12 cellular contexts compared by ENCODE assay signal in the genomic region with DNA sequence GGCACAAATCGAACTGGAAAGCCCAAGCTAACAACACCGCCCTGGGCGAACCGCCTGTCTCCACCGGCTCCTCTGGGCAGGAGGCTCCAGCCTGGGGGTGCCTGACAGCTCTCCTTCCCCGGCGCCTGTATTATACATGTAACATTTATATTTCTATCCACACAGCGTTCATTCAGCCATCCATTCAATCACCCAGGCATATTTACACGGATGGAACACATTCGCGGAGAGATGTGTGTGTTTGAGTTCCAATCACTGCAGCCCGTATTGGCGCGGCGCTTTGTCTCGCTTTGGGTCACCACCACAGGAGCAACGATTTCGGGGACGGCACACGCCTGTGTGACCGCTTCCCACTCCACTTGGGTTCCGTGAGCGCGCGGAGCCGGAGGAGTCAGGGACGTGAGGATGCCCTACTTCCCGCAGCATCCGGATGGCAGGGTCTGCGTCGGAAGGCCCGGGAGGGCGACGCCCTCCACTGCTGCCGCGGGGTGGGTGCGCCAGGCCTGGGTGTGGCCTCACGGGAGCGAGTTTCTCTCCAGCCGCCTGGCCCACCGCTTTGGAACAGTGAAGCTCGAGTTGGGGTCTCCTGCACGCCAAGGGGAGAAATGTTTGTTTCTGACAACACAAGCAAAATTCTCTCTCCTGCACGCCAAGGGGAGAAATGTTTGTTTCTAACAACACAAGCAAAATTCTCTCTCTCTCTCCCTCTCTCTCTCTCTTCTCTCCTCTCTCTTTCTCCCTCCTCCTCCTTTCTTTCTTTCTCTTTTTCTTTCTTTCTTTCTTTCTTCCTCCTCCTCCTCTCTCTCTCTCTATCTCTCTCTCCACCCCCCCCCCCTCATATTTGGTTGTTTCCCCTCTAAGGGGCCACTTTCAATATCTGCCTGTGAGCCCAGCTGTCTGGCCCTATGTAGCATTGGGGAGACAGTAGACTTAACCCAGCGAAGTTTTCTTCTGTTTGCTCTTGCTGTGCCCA. TPM values are rescaled to one million over a fixed set of nuclear protein-coding genes. Genes with fewer than 3 reads are reported as not detected.
DNase-seq lines count a peak whose midpoint lies in the region; ATAC-seq, FAIRE-seq and TF ChIP-seq lines count a peak whose summit lies in the region.
"Had no signal": no experiment of that assay in that cellular context is flagged by ENCODE, and none has a peak within 500 bp of the region (broad histone marks: within the 10 kb centered on the region; RNA-seq: fewer than 3 reads in every experiment).

No MANE protein-coding gene starts in this region.

- no peak overlapping the region for H4K8ac ChIP-seq in H1 (ENCODE audit: extremely low read depth, insufficient read depth, low read length)

- 0 out of 2 replicates have a peak overlapping the region, but pooled peaks have one; percentile 13 for H3K18ac ChIP-seq in H1 (ENCODE audit: extremely low read depth, low read length)

- TF ChIP-seq POLR2A in H1 (IDR thresholded peaks at IDR 0.05; ENCODE audit: control extremely low read depth in 1 of 2, low read depth in 2 of 2, low read length in 2 of 2) (no peak), vagina (IDR thresholded peaks at IDR 0.05) (no peak)

- H3K79me1 ChIP-seq in H1 (ENCODE audit: low read depth, low read length): no peaks in the 10 kb centered on the region

- TF ChIP-seq CTCF in H1 (IDR thresholded peaks at IDR 0.05; ENCODE audit: control extremely low read depth in 1 of 3, insufficient read depth in 1 of 3, low read depth in 1 of 3, low read length in 3 of 3): no peak
- no peak for TF ChIP-seq CTCF in osteoblast (IDR thresholded peaks at IDR 0.05; ENCODE audit: extremely low read depth, low read depth, low read length)
- TF ChIP-seq CTCF in vagina (IDR thresholded peaks at IDR 0.05): no peak

- H3K27ac ChIP-seq in H1 (ENCODE audit: low read depth, low read length) (no peak overlapping the region), osteoblast (ENCODE audit: low read depth, low read length) (no peak overlapping the region), vagina (no peak overlapping the region)
- H3K27ac ChIP-seq: GM23248 had no signal

- no peak overlapping the region for H2BK20ac ChIP-seq in H1 (ENCODE audit: low read length)

- H3K4ac ChIP-seq in H1 (replicated peaks; ENCODE audit: insufficient read length, low read depth, low read length): no peak overlapping the region

- peak; percentile 18 for DNase-seq in ELF-1 (ENCODE audit: low read depth, low spot score)
- DNase-seq in NCI-H748 treated with DMSO at 0.1 percent for 48 hours (lab: John Stamatoyannopoulos, UW): peak; percentile 44
- DNase-seq in H1 (ENCODE audit: low read depth in 1 of 2, low spot score in 2 of 2): peak in 1 of 2 experiments; percentile 58
- DNase-seq in osteoblast (ENCODE audit: insufficient read length, low spot score, missing footprints): peak; percentile 69
- DNase-seq in vagina (ENCODE audit: extremely low spot score in 2 of 2): no peak
- no peak for DNase-seq in SIG-M5 (lab: John Stamatoyannopoulos, UW)
- DNase-seq: NCI-H774; stimulated activated CD4-positive, alpha-beta T cell treated with anti-CD3 and anti-CD28 coated beads, Interleukin-12 subunit alpha, Interleukin-12 subunit beta, amount 100 ng/mL, for 4 hours had no signal

- no peak overlapping the region for H3K14ac ChIP-seq in H1 (ENCODE audit: insufficient read length)

- H3K9me3 ChIP-seq in H1 (ENCODE audit: insufficient read depth in 2 of 2, low read depth in 1 of 2, low read length in 1 of 2) (no peaks in the 10 kb centered on the region), osteoblast (ENCODE audit: low read depth, low read length) (no peaks in the 10 kb centered on the region), vagina (no peaks in the 10 kb centered on the region)

- no peak for TF ChIP-seq RAD21 in H1 (IDR thresholded peaks at IDR 0.05 in 1 of 2, conservative IDR thresholded peaks at IDR 0.05 in 1 of 2; ENCODE audit: low read depth in 2 of 2, low read length in 2 of 2)

- H2BK5ac ChIP-seq in H1 (ENCODE audit: low read depth, low read length): no peak overlapping the region

- POLR2A ChIA-PET in H1 (lab: Charles Lee; ENCODE audit: partially characterized antibody): no interaction called here

- 5% methylated on average over 45 of the region's 45 CpGs; no CpG with 5 or more reads in 1 of the 2 experiments for WGBS in H1 (ENCODE audit: extremely low coverage in 1 of 2, insufficient coverage in 1 of 2, insufficient read length in 1 of 2, insufficient replicate concordance in 2 of 2, low coverage in 1 of 2, low lambda C conversion rate in 2 of 2, missing lambda C conversion rate in 1 of 2), 2 experiments

- no peak overlapping the region for H3K23ac ChIP-seq in H1 (ENCODE audit: insufficient read length)

- H3K79me2 ChIP-seq in H1 (ENCODE audit: control insufficient read depth in 1 of 2, insufficient read depth in 2 of 2, low read length in 2 of 2): no peaks in the 10 kb centered on the region
- no peaks in the 10 kb centered on the region for H3K79me2 ChIP-seq in osteoblast (ENCODE audit: insufficient read depth, low read length)

- H2BK12ac ChIP-seq in H1 (ENCODE audit: low read depth, low read length): no peak overlapping the region

- H3K23me2 ChIP-seq in H1 (ENCODE audit: low read depth, low read length): peaks cover 26% of the 10 kb centered on the region

- CTCF ChIA-PET in H1 (lab: Charles Lee; ENCODE audit: partially characterized antibody): interaction anchor here (0.6 to 3.9 kb wide), 2 partner anchors 93 to 506 kb away, joined by 5 to 18 read pairs; no protein-coding TSS in a partner anchor

- no peak for TF ChIP-seq EP300 in H1 (IDR thresholded peaks at IDR 0.05; ENCODE audit: borderline replicate concordance in 1 of 2, low read depth in 2 of 2, low read length in 2 of 2)

- intact Hi-C loops in vagina (cut with DNase I): no loop called here

- FAIRE-seq in H1 (lab: Jason Lieb, UNC): no peak
- FAIRE-seq: urothelium cell line had no signal

- H4K91ac ChIP-seq in H1 (replicated peaks; ENCODE audit: insufficient read length, low read length): no peak overlapping the region

- H3K9ac ChIP-seq in H1 (replicated peaks in 1 of 4; ENCODE audit: extremely low read depth in 1 of 4, low read depth in 3 of 4, low read length in 3 of 4): no peak overlapping the region; a peak in 1 of 7 replicates
- H3K9ac ChIP-seq: GM23248 had no signal

- ATAC-seq in HG02938 (IDR thresholded peaks at IDR 0.05; ENCODE audit: unreplicated experiment) (no peak), GM21381 (IDR thresholded peaks at IDR 0.05; ENCODE audit: unreplicated experiment) (no peak)

- no peak overlapping the region for H2BK120ac ChIP-seq in H1 (replicated peaks; ENCODE audit: low read depth, low read length)

- H3K4me2 ChIP-seq in H1 (ENCODE audit: insufficient read depth in 1 of 2, low read depth in 2 of 2, low read length in 2 of 2) (peak overlapping the region; percentile 73 to 91), osteoblast (ENCODE audit: insufficient read depth, low read length) (no peak overlapping the region)

- H4K20me1 ChIP-seq in H1 (replicated peaks in 1 of 2; ENCODE audit: control insufficient read depth in 1 of 2, insufficient read depth in 2 of 2, low read length in 2 of 2) (no peaks in the 10 kb centered on the region), osteoblast (ENCODE audit: insufficient read depth, low read length) (no peaks in the 10 kb centered on the region)

- H2BK15ac ChIP-seq in H1 (ENCODE audit: low read length): peak overlapping the region; percentile 63; the same call in 1 of the 2 replicates

- H3K56ac ChIP-seq in H1 (replicated peaks; ENCODE audit: insufficient read length, low read depth, low read length): no peak overlapping the region

- no peak overlapping the region for H2AFZ ChIP-seq in H1 (ENCODE audit: low read length)
- no peak overlapping the region for H2AFZ ChIP-seq in osteoblast (ENCODE audit: low read length)
- H2AFZ ChIP-seq: GM23248 had no signal

- peaks cover 32 to 75% (median 56%) of the 10 kb centered on the region in 4 experiments for H3K27me3 ChIP-seq in H1 (replicated peaks in 1 of 4; ENCODE audit: control insufficient read depth in 3 of 4, extremely low read depth in 1 of 4, insufficient read depth in 3 of 4, low read length in 3 of 4)
- peaks cover 39% of the 10 kb centered on the region for H3K27me3 ChIP-seq in osteoblast (ENCODE audit: insufficient read depth, low read length)
- H3K27me3 ChIP-seq in vagina: no peaks in the 10 kb centered on the region

- H3K4me1 ChIP-seq in H1 (replicated peaks in 1 of 4; ENCODE audit: control insufficient read depth in 3 of 4, insufficient read depth in 4 of 4, low read length in 3 of 4) (peaks cover 0 to 10% (median 6%) of the 10 kb centered on the region in 4 experiments; a peak in 6 of 7 replicates), osteoblast (ENCODE audit: insufficient read depth, low read length) (no peaks in the 10 kb centered on the region), vagina (peaks cover 23% of the 10 kb centered on the region)

- H3K36me3 ChIP-seq in H1 (ENCODE audit: control insufficient read depth in 2 of 4, insufficient read depth in 4 of 4, low read length in 3 of 4) (no peaks in the 10 kb centered on the region), osteoblast (ENCODE audit: insufficient read depth, low read length) (no peaks in the 10 kb centered on the region), vagina (no peaks in the 10 kb centered on the region)

- H2AK5ac ChIP-seq in H1 (ENCODE audit: low read depth, low read length): no peak overlapping the region

- H3K4me3 ChIP-seq in H1 (ENCODE audit: extremely low read depth in 1 of 4, insufficient read depth in 2 of 4, low read depth in 3 of 4, low read length in 4 of 4) (peak overlapping the region; percentile 53 to 74 (median 58)), osteoblast (ENCODE audit: insufficient read depth, low read length) (no peak overlapping the region), vagina (no peak overlapping the region)

- H4K5ac ChIP-seq in H1 (ENCODE audit: insufficient read length, low read depth, low read length): no peak overlapping the region

TF ChIP-seq in H1, 55 proteins besides CTCF, POLR2A, EP300 and RAD21 (continues in another document):
- TF ChIP-seq NANOG (IDR thresholded peaks at IDR 0.05; ENCODE audit: insufficient read depth, low read depth, low read length, poor library complexity, severe bottlenecking) (no peak), KDM4A (IDR thresholded peaks at IDR 0.05; ENCODE audit: low read depth, low read length, severe bottlenecking) (peak; percentile 74), CREB1 (IDR thresholded peaks at IDR 0.05) (no peak), SUZ12 (IDR thresholded peaks at IDR 0.05; ENCODE audit: low read length) (peak; percentile 94), HDAC6 (IDR thresholded peaks at IDR 0.05; ENCODE audit: low read depth, low read length) (no peak)

RNA-seq across cellular contexts. Expression of a gene that starts 1.1 kb away (rescaled TPM):
- 0.08 and 0.24 TPM in 2 replicates for total RNA-seq in H1 (2021; fragmentation: NEBNext Ultra II Directional; extraction: Animal tissue kit (Norgen Biotek cat#: 25700))
- polyA plus RNA-seq in H1 (2011; rRNA removed): 0.05 and 0.08 TPM in 2 replicates
- polyA plus RNA-seq in H1 (2011; cell fraction: cytosol; rRNA removed): 0.06 TPM
- 0.10 TPM for polyA plus RNA-seq in H1 (2011; cell fraction: nucleus; rRNA removed)
- polyA plus RNA-seq in H1 (2012, experiment 1 of 2): 0.04 to 0.12 TPM (median 0.07 TPM) in 4 replicates
- not detected for polyA plus RNA-seq in H1 (2012, experiment 2 of 2)
- polyA plus RNA-seq in H1 (2013, experiment 1 of 2): 0.06 TPM
- 0.06 TPM for polyA plus RNA-seq in H1 (2013, experiment 2 of 2)
- 0.22 and 0.24 TPM in 2 replicates for polyA minus RNA-seq in H1 (2011; rRNA and poly(A)+ RNA removed)
- polyA minus RNA-seq in H1 (2011; cell fraction: cytosol; rRNA and poly(A)+ RNA removed): not detected
- 0.80 TPM for polyA minus RNA-seq in H1 (2011; cell fraction: nucleus; rRNA and poly(A)+ RNA removed)
- total RNA-seq in osteoblast (not detected in 2 replicates), vagina (3.4 TPM)
- total RNA-seq: GM23248 had no signal
- polyA plus RNA-seq: GM23248 had no signal

Comparison
In these comparisons a context has a peak if more than half of its experiments do, and no peak if none do; other contexts are left out.
1. DNase-seq: peak in ELF-1 (single experiment), NCI-H748 treated with DMSO at 0.1 percent for 48 hours (single experiment) and osteoblast (single experiment); none in vagina (0 of 2) and SIG-M5 (single experiment).
2. H3K4me3 ChIP-seq: peak in H1 (4 of 4); none in osteoblast (single experiment) and vagina (0 of 2).